18 cellular contexts compared by ENCODE assay signal in the genomic region with DNA sequence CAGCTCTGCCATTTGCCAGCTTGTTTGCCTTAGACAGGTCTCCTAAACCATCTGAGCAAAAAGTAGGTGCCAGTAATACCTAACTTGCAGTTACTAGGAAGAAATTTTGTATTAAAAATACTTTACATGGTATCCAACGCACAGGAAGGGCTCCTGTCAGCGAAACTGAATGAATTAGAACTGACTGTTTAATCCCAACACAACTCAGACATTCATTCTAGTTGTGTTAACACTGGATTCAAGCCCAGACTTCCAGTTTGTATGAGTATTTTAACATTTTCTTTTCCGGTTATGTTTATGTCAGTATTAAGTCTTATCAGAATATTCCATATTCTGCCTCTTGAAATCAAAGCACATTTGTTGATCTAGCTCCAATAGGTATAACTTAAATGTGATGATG.
DNase-seq lines count a peak whose midpoint lies in the region; FAIRE-seq and TF ChIP-seq lines count a peak whose summit lies in the region.
"Had no signal": no experiment of that assay in that cellular context is flagged by ENCODE, and none has a peak within 500 bp of the region (broad histone marks: within the 10 kb centered on the region; RNA-seq: fewer than 3 reads in every experiment).

No MANE protein-coding gene starts in this region.

- no peak for FAIRE-seq in endothelial cell of umbilical vein (lab: Jason Lieb, UNC)
- FAIRE-seq: D721Med, GM12892, HTR-8/SVneo had no signal

- H3K4me2 ChIP-seq in endothelial cell of umbilical vein (ENCODE audit: insufficient read depth, low read length) = peak overlapping the region; percentile 79

- no peaks in the 10 kb centered on the region for H3K79me2 ChIP-seq in endothelial cell of umbilical vein (ENCODE audit: control insufficient read depth, insufficient read depth, low read length)

- DNase-seq in SJSA1 (ENCODE audit: low read depth in 1 of 2, low spot score in 2 of 2) (no peak), endothelial cell of umbilical vein (ENCODE audit: low read depth, low spot score) (peak; percentile 79), lung microvascular endothelial cell (ENCODE audit: low read depth in 2 of 2) (peak; percentile 77 to 83), AG08395 (ENCODE audit: low spot score) (no peak), vagina (ENCODE audit: extremely low spot score in 2 of 2) (no peak)
- DNase-seq in activated effector memory CD4-positive, alpha-beta T cell treated with Interleukin-2 at 50 U/mL for 16 hours = no peak
- DNase-seq: CD8-positive, alpha-beta T cell; DND-41; GDM1; NCI-H1048; NCI-H146; NCI-H2107; Peyer's patch; SHP77 treated with DMSO at 0.1 percent for 48 hours had no signal

- TF ChIP-seq CTCF in endothelial cell of umbilical vein (IDR thresholded peaks at IDR 0.05; ENCODE audit: extremely low read depth in 1 of 2, insufficient read depth in 1 of 2, low read depth in 1 of 2, low read length in 2 of 2) (no peak), vagina (IDR thresholded peaks at IDR 0.05) (no peak)

- no peaks in the 10 kb centered on the region for H3K36me3 ChIP-seq in SJSA1
- H3K36me3 ChIP-seq in endothelial cell of umbilical vein (ENCODE audit: control insufficient read depth in 2 of 2, extremely low read depth in 1 of 2, insufficient read depth in 2 of 2, low read length in 2 of 2) = no peaks in the 10 kb centered on the region
- H3K36me3 ChIP-seq in vagina = no peaks in the 10 kb centered on the region
- H3K36me3 ChIP-seq: Peyer's patch had no signal

- intact Hi-C loops in endothelial cell of umbilical vein (cut with micrococcal nuclease) = loop anchor here (1.0 to 10.0 kb wide), 2 partner anchors 71 to 1165 kb away; a partner anchor contains a TSS
- intact Hi-C loops in vagina (cut with DNase I) = no loop called here

- TF ChIP-seq POLR2A in endothelial cell of umbilical vein (IDR thresholded peaks at IDR 0.05; ENCODE audit: low read depth, low read length) (no peak), vagina (IDR thresholded peaks at IDR 0.05) (no peak)

- H3K9me3 ChIP-seq in SJSA1 (replicated peaks) (no peaks in the 10 kb centered on the region), endothelial cell of umbilical vein (replicated peaks; ENCODE audit: control insufficient read depth, insufficient read depth, low read length) (no peaks in the 10 kb centered on the region), vagina (no peaks in the 10 kb centered on the region)
- H3K9me3 ChIP-seq: Peyer's patch had no signal

- H3K4me3 ChIP-seq in SJSA1 = no peak overlapping the region
- no peak overlapping the region for H3K4me3 ChIP-seq in endothelial cell of umbilical vein (replicated peaks in 1 of 3; ENCODE audit: insufficient read depth in 1 of 3, low read depth in 1 of 3, low read length in 3 of 3)
- H3K4me3 ChIP-seq in vagina = no peak overlapping the region
- H3K4me3 ChIP-seq: Peyer's patch had no signal

- H3K4me1 ChIP-seq in SJSA1 (replicated peaks) (peaks cover 48% of the 10 kb centered on the region), endothelial cell of umbilical vein (ENCODE audit: control insufficient read depth, extremely low read depth, insufficient read depth, low read length) (peaks cover 53% of the 10 kb centered on the region), vagina (no peaks in the 10 kb centered on the region)
- H3K4me1 ChIP-seq: Peyer's patch had no signal

- no TSS peak for BruUV-seq in endothelial cell of umbilical vein (replicated peaks; lab: Mats Ljungman, UMichigan)

- CTCF ChIA-PET in endothelial cell of umbilical vein (lab: Charles Lee) = interaction anchor here (1.1 to 7.5 kb wide), 5 partner anchors 7 to 303 kb away, joined by 4 to 52 read pairs (median 21); no protein-coding TSS in a partner anchor

- no peaks in the 10 kb centered on the region for H4K20me1 ChIP-seq in endothelial cell of umbilical vein (replicated peaks; ENCODE audit: control insufficient read depth, extremely low read depth, insufficient read depth, low read length)

- peak overlapping the region; percentile 58 for H3K9ac ChIP-seq in endothelial cell of umbilical vein (replicated peaks; ENCODE audit: extremely low read depth, insufficient read depth, low read length)

- no peaks in the 10 kb centered on the region for H3K27me3 ChIP-seq in SJSA1 (replicated peaks)
- no peaks in the 10 kb centered on the region for H3K27me3 ChIP-seq in endothelial cell of umbilical vein (ENCODE audit: control insufficient read depth in 2 of 2, insufficient read depth in 2 of 2, low read length in 2 of 2)
- no peaks in the 10 kb centered on the region for H3K27me3 ChIP-seq in vagina
- H3K27me3 ChIP-seq: Peyer's patch had no signal

- dilution Hi-C loops in endothelial cell of umbilical vein (cut with MboI; ENCODE audit: extremely low pct_ligation_motif_present, low sequenced_read_pairs) = no loop called here

- POLR2A ChIA-PET in endothelial cell of umbilical vein (lab: Charles Lee) = no interaction called here

- no peak overlapping the region for H2AFZ ChIP-seq in endothelial cell of umbilical vein (ENCODE audit: low read depth, low read length)

- no peaks in the 10 kb centered on the region for H3K9me1 ChIP-seq in endothelial cell of umbilical vein (replicated peaks; ENCODE audit: control insufficient read depth, extremely low read depth, insufficient read depth, low read length)

- H3K27ac ChIP-seq in SJSA1 = peak overlapping the region; percentile 48
- peak overlapping the region; percentile 96 for H3K27ac ChIP-seq in endothelial cell of umbilical vein (ENCODE audit: insufficient read depth, low read depth, low read length)
- H3K27ac ChIP-seq in temporal lobe (ENCODE audit: low read depth, low read length) = peak overlapping the region; percentile 63
- no peak overlapping the region for H3K27ac ChIP-seq in vagina
- H3K27ac ChIP-seq: Peyer's patch had no signal

TF ChIP-seq in endothelial cell of umbilical vein, 7 proteins besides CTCF, POLR2A, EP300 and RAD21:
- TF ChIP-seq MYC (IDR thresholded peaks at IDR 0.05; ENCODE audit: low read depth, low read length) (no peak), POLR2AphosphoS5 (IDR thresholded peaks at IDR 0.05; ENCODE audit: insufficient read depth, low read depth, low read length) (peak; percentile 7), FOS (IDR thresholded peaks at IDR 0.05; ENCODE audit: borderline replicate concordance, insufficient read depth, low read length) (no peak), EZH2 (IDR thresholded peaks at IDR 0.05; ENCODE audit: borderline replicate concordance, low read depth, low read length, severe bottlenecking) (no peak)

Comparison
In these comparisons a context has a peak if more than half of its experiments do, and no peak if none do; other contexts are left out.
1. DNase-seq: peak in endothelial cell of umbilical vein (single experiment) and lung microvascular endothelial cell (2 of 2); none in SJSA1 (0 of 2), AG08395 (single experiment), activated effector memory CD4-positive, alpha-beta T cell treated with Interleukin-2 at 50 U/mL for 16 hours (single experiment) and vagina (0 of 2).